Comparison of ENCODE assay signal across 11 cellular contexts in the genomic region with DNA sequence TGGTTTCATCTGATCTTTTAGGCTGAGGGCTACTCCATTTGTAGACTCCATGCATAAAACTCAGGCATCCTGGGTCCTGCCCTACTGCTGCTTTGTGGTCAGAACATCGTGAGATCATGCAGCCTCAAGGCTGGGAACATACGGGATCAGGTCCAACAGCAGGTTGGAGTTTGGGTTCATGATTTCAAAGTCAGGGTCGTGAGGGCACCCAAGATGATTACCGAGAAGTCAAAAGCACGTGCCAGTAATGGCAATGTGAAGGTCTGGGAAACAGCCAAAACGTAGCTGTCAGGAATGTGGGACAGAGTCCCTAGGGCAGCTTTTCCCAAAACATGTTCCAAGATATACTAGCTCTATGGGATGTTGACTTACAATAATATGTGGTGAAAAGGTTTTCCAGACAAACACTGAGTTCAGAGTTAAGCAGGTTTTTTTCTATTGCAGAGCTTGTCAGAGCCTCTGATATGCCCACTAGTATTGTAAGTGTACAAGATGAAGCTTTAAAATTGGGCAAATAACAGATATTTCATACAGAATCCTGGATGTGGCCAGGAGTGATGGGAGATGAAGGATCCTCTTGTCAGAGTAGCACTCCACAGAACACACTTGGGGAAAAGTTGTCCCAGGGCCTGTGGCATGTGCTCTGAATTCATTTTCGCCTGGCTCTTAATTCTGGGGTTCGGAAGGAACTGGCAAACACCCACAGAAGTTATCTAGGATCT.
DNase-seq lines count a peak whose midpoint lies in the region; ATAC-seq and TF ChIP-seq lines count a peak whose summit lies in the region.
"Had no signal": no experiment of that assay in that cellular context is flagged by ENCODE, and none has a peak within 500 bp of the region (broad histone marks: within the 10 kb centered on the region; RNA-seq: fewer than 3 reads in every experiment).

No MANE protein-coding gene starts in this region.

- peak overlapping the region in 3 of 5 donors; percentile 43 to 65 (median 64) for H3K27ac ChIP-seq in adrenal gland

- ATAC-seq in GM21717 (IDR thresholded peaks at IDR 0.05; ENCODE audit: unreplicated experiment), result no peak

- peaks cover 12 to 36% of the 10 kb centered on the region in 2 donors for H3K4me1 ChIP-seq in adrenal gland (replicated peaks in 1 of 2)

- WGBS in adrenal gland, 4 donors, result 32 to 44% (median 37%) methylated on average over 8 of the region's 8 CpGs

- no peaks in the 10 kb centered on the region for H3K27me3 ChIP-seq in adrenal gland

- DNase-seq in AG09309 (ENCODE audit: low read depth) (peak; percentile 67), adrenal gland (peak; percentile 31 to 74 (median 62)), globus pallidus (ENCODE audit: low spot score) (peak; percentile 55), posterior vena cava (ENCODE audit: low spot score) (peak; percentile 83), NCI-H1048 (lab: John Stamatoyannopoulos, UW) (no peak), NCI-H128 (lab: John Stamatoyannopoulos, UW; ENCODE audit: unreplicated experiment) (no peak), NCI-H82 treated with DMSO at 0.1 percent for 48 hours (lab: John Stamatoyannopoulos, UW; ENCODE audit: unreplicated experiment) (no peak)
- DNase-seq: activated effector memory CD4-positive, alpha-beta T cell treated with anti-CD3 and anti-CD28 coated beads, Interleukin-2, amount 50 U/mL, for 16 hours; CD4-positive, alpha-beta T cell; NCI-H1105 had no signal

- TF ChIP-seq CTCF in AG09309 (IDR thresholded peaks at IDR 0.05; ENCODE audit: control insufficient read depth, insufficient read depth, low read depth, low read length, missing control alignments), result no peak
- TF ChIP-seq CTCF in adrenal gland (IDR thresholded peaks at IDR 0.05), result no peak

- TF ChIP-seq POLR2A in adrenal gland (IDR thresholded peaks at IDR 0.05), result no peak

- H3K9me3 ChIP-seq in adrenal gland (replicated peaks in 1 of 3), result no peaks in the 10 kb centered on the region

- H3K36me3 ChIP-seq in adrenal gland (replicated peaks in 1 of 2), result no peaks in the 10 kb centered on the region

- intact Hi-C loops in adrenal gland (cut with DNase I), result no loop called here
- intact Hi-C loops in posterior vena cava (cut with DNase I), result loop anchor here in 1 of 2 donors (5.0 kb wide), 1 partner anchor 407 kb away; no protein-coding TSS in a partner anchor

- H3K4me3 ChIP-seq in AG09309 (ENCODE audit: control insufficient read depth, low read depth, low read length), result no peak overlapping the region
- H3K4me3 ChIP-seq in adrenal gland, result peak overlapping the region in 1 of 4 donors; percentile 3

Comparison
In these comparisons a context has a peak if more than half of its experiments do, and no peak if none do; other contexts are left out.
1. DNase-seq: peak in AG09309 (single experiment), adrenal gland (7 of 7), globus pallidus (single experiment) and posterior vena cava (single experiment); none in NCI-H1048 (single experiment), NCI-H128 (single experiment) and NCI-H82 treated with DMSO at 0.1 percent for 48 hours (single experiment).